8 cellular contexts compared by ENCODE assay signal in genomic region chr1:151008244-151009205, GRCh38. TPM values are rescaled to one million over a fixed set of nuclear protein-coding genes. Genes with fewer than 3 reads are reported as not detected.
DNase-seq lines count a peak whose midpoint lies in the region; TF ChIP-seq lines count a peak whose summit lies in the region.

A gene with protein sequence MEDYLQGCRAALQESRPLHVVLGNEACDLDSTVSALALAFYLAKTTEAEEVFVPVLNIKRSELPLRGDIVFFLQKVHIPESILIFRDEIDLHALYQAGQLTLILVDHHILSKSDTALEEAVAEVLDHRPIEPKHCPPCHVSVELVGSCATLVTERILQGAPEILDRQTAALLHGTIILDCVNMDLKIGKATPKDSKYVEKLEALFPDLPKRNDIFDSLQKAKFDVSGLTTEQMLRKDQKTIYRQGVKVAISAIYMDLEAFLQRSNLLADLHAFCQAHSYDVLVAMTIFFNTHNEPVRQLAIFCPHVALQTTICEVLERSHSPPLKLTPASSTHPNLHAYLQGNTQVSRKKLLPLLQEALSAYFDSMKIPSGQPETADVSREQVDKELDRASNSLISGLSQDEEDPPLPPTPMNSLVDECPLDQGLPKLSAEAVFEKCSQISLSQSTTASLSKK (plus strand): TSS chr1:151008449. CDS start chr1:151008633, 184 bp downstream.

- H3K79me2 ChIP-seq in DOHH2 (ENCODE audit: control insufficient read depth, low read length) = peaks cover 24% of the 10 kb centered on the region
- H3K79me2 ChIP-seq in H9 (ENCODE audit: insufficient read depth, low read length) = no peaks in the 10 kb centered on the region; the same call in 1 of the 2 replicates

- H3F3A ChIP-seq in DOHH2 (ENCODE audit: control insufficient read depth, insufficient read depth) = peaks cover 6% of the 10 kb centered on the region

- H3T11ph ChIP-seq in H9 (ENCODE audit: low read length) = peak within 1 kb of the TSS; percentile 92

- TF ChIP-seq POLR2A in stomach (IDR thresholded peaks at IDR 0.05) = no peak

- no peak within 1 kb of the TSS for H2AK5ac ChIP-seq in H9 (ENCODE audit: insufficient read length, low read length)

- H3K9me3 Mint-ChIP-seq in H9 (no peaks in the 10 kb centered on the region; a peak in 2 of 5 replicates), neural crest cell (no peaks in the 10 kb centered on the region)

- H3K36me3 Mint-ChIP-seq in H9 (ENCODE audit: insufficient read depth in 1 of 3, low read depth in 3 of 3) (no peaks in the 10 kb centered on the region), neural crest cell (ENCODE audit: low read depth) (no peaks in the 10 kb centered on the region)

- peaks cover 13% of the 10 kb centered on the region for H3K23me2 ChIP-seq in H9 (ENCODE audit: insufficient read length, low read depth, low read length, poor library complexity, severe bottlenecking)

- no peak within 1 kb of the TSS for H4K8ac ChIP-seq in H9 (replicated peaks; ENCODE audit: insufficient read length, low read depth, low read length)

- H2BK15ac ChIP-seq in H9 (ENCODE audit: low read depth, low read length) = no peak within 1 kb of the TSS

- H3K4me2 ChIP-seq in DOHH2 (ENCODE audit: low read length) = peak within 1 kb of the TSS; percentile 90
- peak within 1 kb of the TSS; percentile 77 for H3K4me2 ChIP-seq in H9 (ENCODE audit: insufficient read depth, insufficient read length, low read length)

- intact Hi-C loops in stomach (cut with DNase I; ENCODE audit: low total_unique reads) = no loop called here

- peak within 1 kb of the TSS; percentile 64 for H2BK12ac ChIP-seq in H9 (ENCODE audit: insufficient read length, low read depth, low read length)

- peak within 1 kb of the TSS; percentile 33 for H2BK20ac ChIP-seq in H9 (ENCODE audit: low read depth, low read length, poor library complexity, severe bottlenecking)

- peak within 1 kb of the TSS; percentile 78 for H3K4ac ChIP-seq in H9 (ENCODE audit: low read depth, low read length)

- H3K4me3 ChIP-seq in DOHH2 (ENCODE audit: low read length) (peak within 1 kb of the TSS; percentile 96), SJSA1 (peak within 1 kb of the TSS; percentile 60), foreskin fibroblast (ENCODE audit: low read depth in 1 of 2, low read length in 2 of 2) (peak within 1 kb of the TSS; percentile 84 to 94), stomach (peak within 1 kb of the TSS; percentile 58 to 73 (median 69))

- H3K18ac ChIP-seq in H9 (ENCODE audit: insufficient read length, low read depth, low read length) = peak within 1 kb of the TSS; percentile 71

- H4K91ac ChIP-seq in H9 (ENCODE audit: insufficient read length, low read depth, low read length) = no peak within 1 kb of the TSS

- no peaks in the 10 kb centered on the region; the same call in 1 of the 2 replicates for H3K27me3 Mint-ChIP-seq in H9 (ENCODE audit: low read depth)
- H3K27me3 Mint-ChIP-seq in neural crest cell (ENCODE audit: low read depth) = no peaks in the 10 kb centered on the region

- peak within 1 kb of the TSS; percentile 97 for H2BK120ac ChIP-seq in H9 (ENCODE audit: low read depth, low read length, poor library complexity, severe bottlenecking)

- H3K4me1 Mint-ChIP-seq in H9 = peaks cover 35 to 41% of the 10 kb centered on the region in 2 experiments
- peaks cover 64% of the 10 kb centered on the region for H3K4me1 Mint-ChIP-seq in neural crest cell

- H3K36me3 ChIP-seq in DOHH2 (ENCODE audit: control insufficient read depth, low read length) (0 out of 2 replicates have a peak, but pooled peaks cover 3% of the 10 kb centered on the region), SJSA1 (peaks cover 2% of the 10 kb centered on the region; the same call in 1 of the 2 replicates), stomach (no peaks in the 10 kb centered on the region)

- H4K5ac ChIP-seq in H9 (ENCODE audit: insufficient read length, low read depth, low read length) = no peak within 1 kb of the TSS

- peak within 1 kb of the TSS; percentile 97 to 99 for H3K4me3 Mint-ChIP-seq in H9
- peak within 1 kb of the TSS; percentile 95 for H3K4me3 Mint-ChIP-seq in neural crest cell

- H2BK5ac ChIP-seq in H9 (ENCODE audit: insufficient read length, low read length) = no peak within 1 kb of the TSS

- H3K27ac ChIP-seq in DOHH2 (ENCODE audit: low read depth, low read length) (peak within 1 kb of the TSS; percentile 21; the same call in 1 of the 2 replicates), H9 (ENCODE audit: insufficient read length, low read depth, low read length) (peak within 1 kb of the TSS; percentile 4), SJSA1 (peak within 1 kb of the TSS; percentile 79), stomach (peak within 1 kb of the TSS; percentile 89 to 92 (median 89))

- H3K27me3 ChIP-seq in DOHH2 (ENCODE audit: control insufficient read depth, low read length) (no peaks in the 10 kb centered on the region), H9 (ENCODE audit: insufficient read depth, low read length) (no peaks in the 10 kb centered on the region), SJSA1 (replicated peaks) (no peaks in the 10 kb centered on the region), stomach (no peaks in the 10 kb centered on the region)

- H3K23ac ChIP-seq in H9 (ENCODE audit: insufficient read length, low read depth, low read length) = no peak within 1 kb of the TSS

- no CpG with 5 or more reads among the region's 69 CpGs for WGBS in H9 (ENCODE audit: extremely low coverage, insufficient read length, low lambda C conversion rate)
- 0 to 1% (median 0%) methylated on average over 39 to 69 of the region's 69 CpGs for WGBS in stomach, 5 donors

- peak within 1 kb of the TSS; percentile 7 for H2AFZ ChIP-seq in H9 (ENCODE audit: low read length)

- H3K14ac ChIP-seq in H9 (ENCODE audit: insufficient read depth, low read length) = peak within 1 kb of the TSS; percentile 82

- peaks cover 52% of the 10 kb centered on the region for H3K4me1 ChIP-seq in DOHH2 (ENCODE audit: control insufficient read depth, low read length)
- H3K4me1 ChIP-seq in H9 (ENCODE audit: insufficient read depth, low read length) = peaks cover 5% of the 10 kb centered on the region; the same call in 1 of the 2 replicates
- peaks cover 32% of the 10 kb centered on the region for H3K4me1 ChIP-seq in SJSA1 (replicated peaks)
- peaks cover 43 to 87% (median 74%) of the 10 kb centered on the region in 4 donors for H3K4me1 ChIP-seq in stomach

- no peaks in the 10 kb centered on the region for H3K9me3 ChIP-seq in DOHH2 (ENCODE audit: control insufficient read depth, insufficient read depth, low read length)
- H3K9me3 ChIP-seq in H9 (ENCODE audit: control insufficient read depth, low read depth, low read length) = no peaks in the 10 kb centered on the region
- H3K9me3 ChIP-seq in SJSA1 (replicated peaks) = no peaks in the 10 kb centered on the region
- H3K9me3 ChIP-seq in stomach = no peaks in the 10 kb centered on the region

- DNase-seq in H9 (peak; percentile 96), MV-4-11 (lab: John Stamatoyannopoulos, UW) (peak; percentile 94), SJSA1 (ENCODE audit: low read depth in 1 of 2, low spot score in 2 of 2) (peak; percentile 94 to 98), foreskin fibroblast (peak; percentile 95 to 99), neural crest cell (ENCODE audit: low read depth, low spot score) (peak; percentile 89), stomach (peak; percentile 97)
- DNase-seq in activated gamma-delta T cell treated with anti-CD3 and anti-CD28 coated beads, Interleukin-2, amount 50 U/mL, for 16 hours (ENCODE audit: low read depth) = peak; percentile 92

- no peaks in the 10 kb centered on the region for H3K9me2 ChIP-seq in DOHH2 (replicated peaks; ENCODE audit: control insufficient read depth, low read length)

- H4K20me1 ChIP-seq in DOHH2 (ENCODE audit: control insufficient read depth, insufficient read depth, low read depth, low read length) = no peaks in the 10 kb centered on the region
- no peaks in the 10 kb centered on the region for H4K20me1 ChIP-seq in H9 (ENCODE audit: control insufficient read depth, insufficient read depth, insufficient read length)

- peak within 1 kb of the TSS; percentile 83 for H3K9ac ChIP-seq in H9 (ENCODE audit: extremely low read depth, insufficient read length, low read length)

- no peak for TF ChIP-seq EP300 in stomach (IDR thresholded peaks at IDR 0.05)

- H3K27ac Mint-ChIP-seq in H9 (peak within 1 kb of the TSS; percentile 96 to 98 (median 97)), neural crest cell (ENCODE audit: unreplicated experiment) (peak within 1 kb of the TSS; percentile 95)

- no peak for TF ChIP-seq CTCF in DOHH2 (IDR thresholded peaks at IDR 0.05; ENCODE audit: low read depth, low read length, poor library complexity, severe bottlenecking)
- no peak for TF ChIP-seq CTCF in H9 (conservative IDR thresholded peaks at IDR 0.05)
- no peak for TF ChIP-seq CTCF in foreskin fibroblast (IDR thresholded peaks at IDR 0.05; ENCODE audit: low read depth, low read length)
- TF ChIP-seq CTCF in neural crest cell (conservative IDR thresholded peaks at IDR 0.05) = no peak
- peak in 1 of 7 experiments; percentile 37 for TF ChIP-seq CTCF in stomach (IDR thresholded peaks at IDR 0.05)

- H3K56ac ChIP-seq in H9 (ENCODE audit: insufficient read length, low read depth, low read length) = no peak within 1 kb of the TSS

- H3K79me1 ChIP-seq in H9 (ENCODE audit: insufficient read depth, low read depth, low read length, poor library complexity, severe bottlenecking) = no peaks in the 10 kb centered on the region

RNA-seq across cellular contexts. Expression of the gene that starts here (rescaled TPM):
- total RNA-seq in H9 (2021) (21.0 and 22.3 TPM in 2 replicates), neural crest cell (16.6 and 22.5 TPM in 2 replicates), stomach (100 to 1,000 TPM in 1 of 5 donors, 10 to 100 TPM in 3, 1 to 10 TPM in 1; 2.9 to 118 (median 21.2) TPM)
- 8.1 and 22.3 TPM in 2 replicates for total RNA-seq in SJSA1 (2014; rRNA removed; shearing (Covaris generic))
- 10 to 100 TPM; 10.8 to 12.7 (median 11.7) TPM for polyA plus RNA-seq in stomach

Comparison
In these comparisons a context has a peak if more than half of its experiments do, and no peak if none do; other contexts are left out.
1. Peak in every context shown above with its lines: DNase-seq, H3K4me3 ChIP-seq and H3K27ac ChIP-seq.
2. H3K27ac ChIP-seq: peak in every context shown above with its lines; median percentile 89 in stomach; 79 in SJSA1; 21 in DOHH2; 4 in H9.